18 cellular contexts compared by ENCODE assay signal in the genomic region with DNA sequence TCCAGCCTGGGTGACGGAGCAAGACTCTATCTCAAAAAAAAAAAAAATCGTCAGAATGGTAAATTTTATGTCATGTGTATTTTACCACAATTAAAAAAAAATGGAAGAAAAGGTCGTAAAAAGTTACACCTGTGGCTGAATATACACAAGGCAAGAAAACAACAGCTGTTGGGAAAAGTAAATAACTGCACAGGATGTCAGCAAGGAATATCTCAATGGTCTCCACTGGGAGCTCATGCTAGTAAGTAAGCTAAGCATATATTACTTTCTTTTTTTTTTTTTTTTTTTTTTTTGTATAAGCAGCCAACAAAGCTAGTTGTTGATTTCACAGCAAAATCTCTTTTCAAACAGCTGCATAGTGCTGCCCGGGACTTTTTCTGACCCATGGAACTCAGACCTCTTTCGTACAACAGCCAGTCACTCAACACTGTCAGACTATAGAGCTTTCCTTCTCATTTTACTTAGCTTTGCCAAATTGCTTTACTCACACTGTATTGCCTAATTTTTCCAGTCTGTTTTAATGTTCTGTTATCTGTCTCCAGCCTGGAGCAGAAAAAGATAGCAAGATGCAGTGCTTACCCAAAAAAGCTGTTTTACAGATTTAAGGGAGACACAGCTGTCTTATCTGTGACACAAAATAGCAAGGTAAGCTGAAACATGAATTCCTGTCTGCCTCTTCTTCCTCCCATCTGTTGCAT.
A peak's percentile ranks its signal among the peaks of the same experiment; 100 is the strongest.
DNase-seq lines count a peak whose midpoint lies in the region; ATAC-seq, FAIRE-seq and TF ChIP-seq lines count a peak whose summit lies in the region.
"Had no signal": no experiment of that assay in that cellular context is flagged by ENCODE, and none has a peak within 500 bp of the region (broad histone marks: within the 10 kb centered on the region; RNA-seq: fewer than 3 reads in every experiment).

No MANE protein-coding gene starts in this region.

- TF ChIP-seq POLR2A in endothelial cell of umbilical vein (IDR thresholded peaks at IDR 0.05; ENCODE audit: low read depth, low read length): no peak

- H3K4me2 ChIP-seq in endothelial cell of umbilical vein (ENCODE audit: insufficient read depth, low read length): no peak overlapping the region
- H3K4me2 ChIP-seq: BLaER1 treated with 17β-estradiol and CSF1 and Interleukin-3, amounts not matched to agents 10 nM and 100 nM had no signal

- POLR2A ChIA-PET in endothelial cell of umbilical vein (lab: Charles Lee) (interaction anchor here (0.7 kb wide), 1 partner anchor 509 kb away, joined by 5 read pairs; no protein-coding TSS in a partner anchor), GM10248 (lab: Yijun Ruan, JAX) (no interaction called here)

- H3K4me1 ChIP-seq in endothelial cell of umbilical vein (ENCODE audit: control insufficient read depth, extremely low read depth, insufficient read depth, low read length) (no peaks in the 10 kb centered on the region), lung (ENCODE audit: control insufficient read depth in 2 of 2, insufficient read depth in 2 of 2, low read length in 2 of 2) (no peaks in the 10 kb centered on the region)
- H3K4me1 ChIP-seq: testis had no signal

- no peak for FAIRE-seq in endothelial cell of umbilical vein (lab: Jason Lieb, UNC)

- intact Hi-C loops in endothelial cell of umbilical vein (cut with micrococcal nuclease): no loop called here

- no TSS peak for BruUV-seq in endothelial cell of umbilical vein (replicated peaks; lab: Mats Ljungman, UMichigan)

- CTCF ChIA-PET in endothelial cell of umbilical vein (lab: Charles Lee) (interaction anchor here (0.6 to 1.2 kb wide), 5 partner anchors 17 to 162 kb away, joined by 3 read pairs; no protein-coding TSS in a partner anchor), GM10248 (lab: Yijun Ruan, JAX) (no interaction called here)

- H4K20me1 ChIP-seq in endothelial cell of umbilical vein (replicated peaks; ENCODE audit: control insufficient read depth, extremely low read depth, insufficient read depth, low read length): no peaks in the 10 kb centered on the region
- H4K20me1 ChIP-seq: BLaER1 treated with 17β-estradiol and CSF1 and Interleukin-3, amounts not matched to agents 10 nM and 100 nM had no signal

- dilution Hi-C loops in endothelial cell of umbilical vein (cut with MboI; ENCODE audit: extremely low pct_ligation_motif_present, low sequenced_read_pairs): no loop called here

- H3K36me3 ChIP-seq in endothelial cell of umbilical vein (ENCODE audit: control insufficient read depth in 2 of 2, extremely low read depth in 1 of 2, insufficient read depth in 2 of 2, low read length in 2 of 2): no peaks in the 10 kb centered on the region
- no peaks in the 10 kb centered on the region for H3K36me3 ChIP-seq in lung (ENCODE audit: control insufficient read depth in 2 of 2, insufficient read depth in 2 of 2, low read length in 2 of 2)
- H3K36me3 ChIP-seq: BLaER1 treated with 17β-estradiol and CSF1 and Interleukin-3, amounts not matched to agents 10 nM and 100 nM; cardiac muscle cell had no signal

- TF ChIP-seq CTCF in endothelial cell of umbilical vein (IDR thresholded peaks at IDR 0.05; ENCODE audit: extremely low read depth in 1 of 2, insufficient read depth in 1 of 2, low read depth in 1 of 2, low read length in 2 of 2) (no peak), lung (IDR thresholded peaks at IDR 0.05; ENCODE audit: control extremely low read depth, extremely low read depth) (no peak), GM10248 (IDR thresholded peaks at IDR 0.05; ENCODE audit: control extremely low read depth, extremely low read depth, low read depth, missing control alignments) (no peak)

- no peaks in the 10 kb centered on the region for H3K9me1 ChIP-seq in endothelial cell of umbilical vein (replicated peaks; ENCODE audit: control insufficient read depth, extremely low read depth, insufficient read depth, low read length)

- WGBS in lung, 2 donors: 81 to 85% methylated on average over 5 of the region's 5 CpGs

- no peaks in the 10 kb centered on the region for H3K27me3 ChIP-seq in endothelial cell of umbilical vein (ENCODE audit: control insufficient read depth in 2 of 2, insufficient read depth in 2 of 2, low read length in 2 of 2)
- no peaks in the 10 kb centered on the region for H3K27me3 ChIP-seq in lung (ENCODE audit: control insufficient read depth, insufficient read depth)
- H3K27me3 ChIP-seq: BLaER1 treated with 17β-estradiol and CSF1 and Interleukin-3, amounts not matched to agents 10 nM and 100 nM; cardiac muscle cell; testis had no signal

- no peaks in the 10 kb centered on the region for H3K9me3 ChIP-seq in endothelial cell of umbilical vein (replicated peaks; ENCODE audit: control insufficient read depth, insufficient read depth, low read length)
- no peaks in the 10 kb centered on the region for H3K9me3 ChIP-seq in lung (ENCODE audit: control insufficient read depth in 2 of 2, insufficient read depth in 1 of 2, low read length in 1 of 2)
- H3K9me3 ChIP-seq: testis had no signal

- H3K27ac ChIP-seq in endothelial cell of umbilical vein (ENCODE audit: insufficient read depth, low read depth, low read length): no peak overlapping the region
- no peak overlapping the region for H3K27ac ChIP-seq in lung (ENCODE audit: low read depth in 1 of 2, low read length in 1 of 2)
- H3K27ac ChIP-seq: BLaER1 treated with 17β-estradiol and CSF1 and Interleukin-3, amounts not matched to agents 10 nM and 100 nM; cardiac muscle cell; testis had no signal

- H3K9ac ChIP-seq in endothelial cell of umbilical vein (replicated peaks; ENCODE audit: extremely low read depth, insufficient read depth, low read length): no peak overlapping the region
- H3K9ac ChIP-seq: BLaER1 treated with 17β-estradiol and CSF1 and Interleukin-3, amounts not matched to agents 10 nM and 100 nM had no signal

- no peak overlapping the region for H3K4me3 ChIP-seq in endothelial cell of umbilical vein (replicated peaks in 1 of 3; ENCODE audit: insufficient read depth in 1 of 3, low read depth in 1 of 3, low read length in 3 of 3)
- H3K4me3 ChIP-seq in lung: no peak overlapping the region
- H3K4me3 ChIP-seq: BLaER1 treated with 17β-estradiol and CSF1 and Interleukin-3, amounts not matched to agents 10 nM and 100 nM; cardiac muscle cell; testis had no signal

- ATAC-seq in GM19395 (IDR thresholded peaks at IDR 0.05; ENCODE audit: unreplicated experiment) (peak; percentile 41), lung (ENCODE audit: insufficient read depth, low FRiP score) (peak; percentile 19), HG03196 (IDR thresholded peaks at IDR 0.05; ENCODE audit: unreplicated experiment) (no peak)

- DNase-seq in NCI-H226 (peak; percentile 42), endothelial cell of umbilical vein (ENCODE audit: low read depth, low spot score) (peak; percentile 5), lung (ENCODE audit: low spot score) (no peak), NCI-H1694 treated with DMSO at 0.1 percent for 48 hours (lab: John Stamatoyannopoulos, UW) (no peak), GM10248 (ENCODE audit: extremely low spot score) (no peak)
- DNase-seq: activated B cell treated with CpG ODN at 0.5 μM for 24 hours; activated naive CD4-positive, alpha-beta T cell; DND-41; endodermal cell; glutamatergic neuron; kidney glomerular epithelial cell; NCI-H1930; SW 1271; testis had no signal

- H3K79me2 ChIP-seq in endothelial cell of umbilical vein (ENCODE audit: control insufficient read depth, insufficient read depth, low read length): no peaks in the 10 kb centered on the region

- no peak overlapping the region for H2AFZ ChIP-seq in endothelial cell of umbilical vein (ENCODE audit: low read depth, low read length)

TF ChIP-seq in endothelial cell of umbilical vein, 7 proteins besides CTCF, POLR2A, EP300 and RAD21:
- TF ChIP-seq FOS (IDR thresholded peaks at IDR 0.05; ENCODE audit: borderline replicate concordance, insufficient read depth, low read length) (no peak), GATA2 (IDR thresholded peaks at IDR 0.05; ENCODE audit: insufficient read depth, insufficient read length, low read depth, low read length) (no peak), MYC (IDR thresholded peaks at IDR 0.05; ENCODE audit: low read depth, low read length) (no peak), EZH2 (IDR thresholded peaks at IDR 0.05; ENCODE audit: borderline replicate concordance, low read depth, low read length, severe bottlenecking) (no peak), JUN (IDR thresholded peaks at IDR 0.05; ENCODE audit: borderline replicate concordance, insufficient read depth, insufficient read length, low read depth) (no peak), POLR2AphosphoS5 (IDR thresholded peaks at IDR 0.05; ENCODE audit: insufficient read depth, low read depth, low read length) (no peak)
- TF ChIP-seq, protein P1, sequence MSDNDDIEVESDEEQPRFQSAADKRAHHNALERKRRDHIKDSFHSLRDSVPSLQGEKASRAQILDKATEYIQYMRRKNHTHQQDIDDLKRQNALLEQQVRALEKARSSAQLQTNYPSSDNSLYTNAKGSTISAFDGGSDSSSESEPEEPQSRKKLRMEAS (IDR thresholded peaks at IDR 0.05; ENCODE audit: insufficient read depth, insufficient read length): no peak

Comparison
In these comparisons a context has a peak if more than half of its experiments do, and no peak if none do; other contexts are left out.
1. DNase-seq: peak in NCI-H226 (single experiment) and endothelial cell of umbilical vein (single experiment); none in lung (single experiment), NCI-H1694 treated with DMSO at 0.1 percent for 48 hours (single experiment) and GM10248 (single experiment).